In genomic region chr12:57238854-57239554, GRCh38 we compare ENCODE assay signal across 1 cellular context.
TF ChIP-seq lines count a peak whose summit lies in the region.

No MANE protein-coding gene starts in this region.

TF ChIP-seq in GM12878, 131 proteins besides CTCF, POLR2A, EP300 and RAD21 (continues in another document):
- TF ChIP-seq IRF5 (IDR thresholded peaks at IDR 0.05; ENCODE audit: borderline replicate concordance) (no peak), MYB (IDR thresholded peaks at IDR 0.05; ENCODE audit: borderline replicate concordance, low read depth, low read length) (no peak), SIN3A (IDR thresholded peaks at IDR 0.05; ENCODE audit: low read depth, low read length) (no peak), BRCA1 (IDR thresholded peaks at IDR 0.05; ENCODE audit: low read depth, low read length) (no peak), HCFC1 (IDR thresholded peaks at IDR 0.05; ENCODE audit: low read length) (no peak), GABPA (IDR thresholded peaks at IDR 0.05; ENCODE audit: low read depth) (no peak), E2F8 (IDR thresholded peaks at IDR 0.05; ENCODE audit: low read depth, partially characterized antibody) (no peak), RELA (IDR thresholded peaks at IDR 0.05; ENCODE audit: borderline replicate concordance, partially characterized antibody) (peak; percentile 57), PRDM15 (CRISPR knock-in tag; IDR thresholded peaks at IDR 0.05) (no peak), FOXK2 (IDR thresholded peaks at IDR 0.05) (no peak), MLLT1 (IDR thresholded peaks at IDR 0.05) (no peak), RBBP5 (conservative IDR thresholded peaks at IDR 0.05) (no peak), SMAD5 (IDR thresholded peaks at IDR 0.05; ENCODE audit: low read depth) (no peak), ZNF592 (IDR thresholded peaks at IDR 0.05) (peak; percentile 98; the same call in 1 of the 2 replicates), CUX1 (IDR thresholded peaks at IDR 0.05; ENCODE audit: insufficient replicate concordance, low read depth, low read length) (no peak), RFX5 (IDR thresholded peaks at IDR 0.05; ENCODE audit: low read depth, low read length) (peak; percentile 63; the same call in 1 of the 2 replicates), PKNOX1 (IDR thresholded peaks at IDR 0.05) (peak; percentile 84), ZNF687 (IDR thresholded peaks at IDR 0.05) (peak; percentile 36), TCF7 (IDR thresholded peaks at IDR 0.05; ENCODE audit: borderline replicate concordance) (no peak), HDAC2 (IDR thresholded peaks at IDR 0.05) (no peak), E4F1 (IDR thresholded peaks at IDR 0.05; ENCODE audit: borderline replicate concordance, partially characterized antibody) (no peak), ZNF217 (IDR thresholded peaks at IDR 0.05) (no peak; the same call in 1 of the 2 replicates), ZNF24 (IDR thresholded peaks at IDR 0.05) (0 out of 2 replicates have a peak, but pooled peaks have one; percentile 39)
